ENCODE assay signal across 36 cellular contexts in genomic region chr6:29593199-29593598, GRCh38. TPM values are rescaled to one million over a fixed set of nuclear protein-coding genes. Genes with fewer than 3 reads are reported as not detected.
"Had no signal": no experiment of that assay in that cellular context is flagged by ENCODE, and none has a peak within 500 bp of the region (broad histone marks: within the 10 kb centered on the region; RNA-seq: fewer than 3 reads in every experiment).

No MANE protein-coding gene starts in this region.

- H3K4me3 Mint-ChIP-seq: activated B cell treated with CpG ODN at 0.5 μM for 24 hours; activated CD8-positive, alpha-beta T cell treated with anti-CD3 and anti-CD28 coated beads for 36 hours; activated naive CD4-positive, alpha-beta T cell treated with anti-CD3 and anti-CD28 coated beads for 36 hours; activated naive CD4-positive, alpha-beta T cell treated with anti-CD3 and anti-CD28 coated beads, Interleukin-2, amount 50 U/mL, for 24 hours; activated naive CD8-positive, alpha-beta T cell treated with anti-CD3 and anti-CD28 coated beads for 36 hours; activated naive CD8-positive, alpha-beta T cell treated with anti-CD3 and anti-CD28 coated beads, Interleukin-2, amount 50 U/mL, for 24 hours; activated T-cell treated with anti-CD3 and anti-CD28 coated beads, Interleukin-2, amount 50 U/mL, for 4 hours; T-helper 17 cell; T-helper 2 cell treated with Interferon-gamma antibody and Interleukin-4, amounts not matched to agents 5 μg/mL and 100 μg/mL, for 36 hours had no signal

- DNase-seq: activated B cell treated with CpG ODN at 0.5 μM for 24 hours; activated CD4-positive, alpha-beta T cell treated with anti-CD3 and anti-CD28 coated beads for 48 hours; activated CD4-positive, alpha-beta T cell treated with anti-CD3 and anti-CD28 coated beads, Interleukin-2, amount 50 U/mL, for 1 hour; activated CD4-positive, alpha-beta T cell treated with anti-CD3 and anti-CD28 coated beads, Interleukin-2, amount 50 U/mL, for 48 hours; activated CD8-positive, alpha-beta memory T cell treated with anti-CD3 and anti-CD28 coated beads for 24 hours; activated CD8-positive, alpha-beta T cell treated with anti-CD3 and anti-CD28 coated beads for 36 hours; activated effector memory CD4-positive, alpha-beta T cell treated with anti-CD3 and anti-CD28 coated beads, Interleukin-2, amount 50 U/mL, for 16 hours; activated naive CD4-positive, alpha-beta T cell treated with anti-CD3 and anti-CD28 coated beads for 36 hours; activated naive CD8-positive, alpha-beta T cell treated with anti-CD3 and anti-CD28 coated beads for 36 hours; activated naive CD8-positive, alpha-beta T cell treated with anti-CD3 and anti-CD28 coated beads, Interleukin-2, amount 50 U/mL, for 24 hours; activated T-cell treated with anti-CD3 and anti-CD28 coated beads, Interleukin-2, amount 50 U/mL, for 4 hours; adrenal gland; amygdala; aorta; body of pancreas; central memory CD4-positive, alpha-beta T cell; cerebellar nuclear complex; colonic mucosa; effector CD8-positive, alpha-beta T cell; esophagus squamous epithelium; T-helper 1 cell; T-helper 17 cell; T1000; WERI-Rb-1 had no signal

- H3K36me3 ChIP-seq: adrenal gland, colonic mucosa, esophagus squamous epithelium, WERI-Rb-1 had no signal

- FAIRE-seq: endometrium, endothelial cell of umbilical vein, frontal cortex had no signal

- H3K4me1 ChIP-seq: adrenal gland, body of pancreas, colonic mucosa had no signal

- H3K9me3 ChIP-seq: adrenal gland, body of pancreas, colonic mucosa, esophagus squamous epithelium had no signal

- ATAC-seq: activated CD4-positive, CD25-positive, alpha-beta regulatory T cell treated with anti-CD3 and anti-CD28 coated beads, Interleukin-2, amount 50 U/mL, for 24 hours; activated CD8-positive, alpha-beta T cell treated with anti-CD3 and anti-CD28 coated beads for 36 hours; activated naive CD8-positive, alpha-beta T cell treated with anti-CD3 and anti-CD28 coated beads, Interleukin-2, amount 50 U/mL, for 24 hours; activated T-cell treated with anti-CD3 and anti-CD28 coated beads, Interleukin-2, amount 50 U/mL, for 4 hours; body of pancreas; T-helper 17 cell had no signal

- H3K27ac ChIP-seq: adrenal gland, body of pancreas, colonic mucosa, epithelial cell of prostate, esophagus squamous epithelium, WERI-Rb-1 had no signal

- H3K9me3 Mint-ChIP-seq: activated B cell treated with CpG ODN at 0.5 μM for 24 hours; activated CD8-positive, alpha-beta T cell treated with anti-CD3 and anti-CD28 coated beads for 36 hours; activated naive CD4-positive, alpha-beta T cell treated with anti-CD3 and anti-CD28 coated beads for 36 hours; activated naive CD4-positive, alpha-beta T cell treated with anti-CD3 and anti-CD28 coated beads, Interleukin-2, amount 50 U/mL, for 24 hours; activated naive CD8-positive, alpha-beta T cell treated with anti-CD3 and anti-CD28 coated beads for 36 hours; activated naive CD8-positive, alpha-beta T cell treated with anti-CD3 and anti-CD28 coated beads, Interleukin-2, amount 50 U/mL, for 24 hours; activated T-cell treated with anti-CD3 and anti-CD28 coated beads, Interleukin-2, amount 50 U/mL, for 4 hours; activated T-helper 2 cell treated with anti-CD3 and anti-CD28 coated beads, Interferon-gamma antibody, Interleukin-2, Interleukin-4, amounts not matched to agents 10 μg/mL and 5 μg/mL and 100 μg/mL, durations not matched to agents 14 hours and 24 hours and 36 hours; T-helper 2 cell treated with Interferon-gamma antibody and Interleukin-4, amounts not matched to agents 5 μg/mL and 100 μg/mL, for 36 hours had no signal

- H3K27ac Mint-ChIP-seq: activated B cell treated with CpG ODN at 0.5 μM for 24 hours; activated CD8-positive, alpha-beta T cell treated with anti-CD3 and anti-CD28 coated beads for 36 hours; activated naive CD4-positive, alpha-beta T cell treated with anti-CD3 and anti-CD28 coated beads for 36 hours; activated naive CD4-positive, alpha-beta T cell treated with anti-CD3 and anti-CD28 coated beads, Interleukin-2, amount 50 U/mL, for 24 hours; activated naive CD8-positive, alpha-beta T cell treated with anti-CD3 and anti-CD28 coated beads for 36 hours; activated naive CD8-positive, alpha-beta T cell treated with anti-CD3 and anti-CD28 coated beads, Interleukin-2, amount 50 U/mL, for 24 hours; activated T-helper 2 cell treated with anti-CD3 and anti-CD28 coated beads, Interferon-gamma antibody, Interleukin-2, Interleukin-4, amounts not matched to agents 10 μg/mL and 5 μg/mL and 100 μg/mL, durations not matched to agents 14 hours and 24 hours and 36 hours; T-helper 17 cell; T-helper 2 cell treated with Interferon-gamma antibody and Interleukin-4, amounts not matched to agents 5 μg/mL and 100 μg/mL, for 36 hours had no signal

- H3K27me3 ChIP-seq: adrenal gland, body of pancreas, colonic mucosa had no signal

- H3K4me1 Mint-ChIP-seq: activated naive CD4-positive, alpha-beta T cell treated with anti-CD3 and anti-CD28 coated beads, Interleukin-2, amount 50 U/mL, for 24 hours; activated naive CD8-positive, alpha-beta T cell treated with anti-CD3 and anti-CD28 coated beads for 36 hours; activated naive CD8-positive, alpha-beta T cell treated with anti-CD3 and anti-CD28 coated beads, Interleukin-2, amount 50 U/mL, for 24 hours had no signal

- H3K4me3 ChIP-seq: adrenal gland, body of pancreas, colonic mucosa, esophagus squamous epithelium had no signal

- H3K36me3 Mint-ChIP-seq: activated naive CD4-positive, alpha-beta T cell treated with anti-CD3 and anti-CD28 coated beads, Interleukin-2, amount 50 U/mL, for 24 hours; activated naive CD8-positive, alpha-beta T cell treated with anti-CD3 and anti-CD28 coated beads for 36 hours had no signal

RNA-seq across cellular contexts. Expression of gene OR2H2, which starts 8.3 kb away (rescaled TPM):
- total RNA-seq: activated B cell treated with CpG ODN at 0.5 μM for 24 hours; activated CD8-positive, alpha-beta T cell treated with anti-CD3 and anti-CD28 coated beads for 36 hours; activated naive CD4-positive, alpha-beta T cell treated with anti-CD3 and anti-CD28 coated beads for 36 hours; activated naive CD8-positive, alpha-beta T cell treated with anti-CD3 and anti-CD28 coated beads for 36 hours; activated T-cell treated with anti-CD3 and anti-CD28 coated beads, Interleukin-2, amount 50 U/mL, for 4 hours; activated T-helper 2 cell treated with anti-CD3 and anti-CD28 coated beads, Interferon-gamma antibody, Interleukin-2, Interleukin-4, amounts not matched to agents 10 μg/mL and 5 μg/mL and 100 μg/mL, durations not matched to agents 14 hours and 24 hours and 36 hours; adrenal gland; aorta; body of pancreas; colonic mucosa; dermis microvascular lymphatic vessel endothelial cell; endothelial cell of umbilical vein; esophagus squamous epithelium; fibroblast of lung; fibroblast of villous mesenchyme; frontal cortex; T-helper 17 cell had no signal
- polyA plus RNA-seq: adrenal gland, aorta, endothelial cell of umbilical vein, esophagus, fibroblast of lung had no signal

RNA-seq across cellular contexts. Expression of gene UBD, which starts 33.7 kb away (rescaled TPM):
- total RNA-seq: activated B cell treated with CpG ODN at 0.5 μM for 24 hours, fibroblast of lung, fibroblast of villous mesenchyme, frontal cortex, T-helper 17 cell had no signal
